Comparison of ENCODE assay signal across 11 cellular contexts in the genomic region with DNA sequence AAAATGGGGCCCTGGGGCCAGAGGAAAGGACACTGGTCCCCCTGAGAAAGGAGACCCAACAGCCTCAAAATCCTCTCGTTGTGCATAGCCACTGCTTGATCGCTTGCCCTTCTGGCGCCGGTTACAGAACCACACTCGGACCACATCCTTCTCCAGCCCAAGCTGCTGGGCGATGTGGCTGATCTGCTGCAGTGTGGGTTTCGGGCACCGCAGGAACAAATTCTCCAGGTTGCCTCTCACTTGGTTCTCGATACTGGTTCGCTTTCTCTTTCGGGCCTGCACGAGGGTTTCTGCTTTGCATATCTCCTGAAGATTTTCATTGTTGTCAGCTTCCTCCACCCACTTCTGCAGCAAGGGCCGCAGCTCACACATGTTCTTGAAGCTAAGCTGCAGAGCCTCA. TPM values are rescaled to one million over a fixed set of nuclear protein-coding genes. Genes with fewer than 3 reads are reported as not detected.
DNase-seq lines count a peak whose midpoint lies in the region; FAIRE-seq and TF ChIP-seq lines count a peak whose summit lies in the region.
"Not testable (repeated sequence)": the region's sequence is repeated elsewhere in the genome, so short reads cannot be mapped to it uniquely, and the experiment has no call there.
"Had no signal": no experiment of that assay in that cellular context is flagged by ENCODE, and none has a peak within 500 bp of the region (broad histone marks: within the 10 kb centered on the region; RNA-seq: fewer than 3 reads in every experiment).

No MANE protein-coding gene starts in this region.

- not testable (repeated sequence) for H3K27ac ChIP-seq in KMS-11

- not testable (repeated sequence) for TF ChIP-seq CTCF in KMS-11 (conservative IDR thresholded peaks at IDR 0.05; ENCODE audit: low read depth, low read length)

- not testable (repeated sequence) for H3K36me3 ChIP-seq in KMS-11 (ENCODE audit: insufficient read depth)

- CTCF ChIA-PET in activated CD4-positive, alpha-beta T cell treated with anti-CD3 and anti-CD28 coated beads, Interleukin-2, amount 10 ng/mL, durations not matched to agents 7 days and 5 days (lab: Charles Lee), result not testable (repeated sequence)

- H3K4me3 ChIP-seq in KMS-11 (IDR thresholded peaks at IDR 0.05; ENCODE audit: insufficient read depth, low read depth, low read length), result not testable (repeated sequence)

- not testable (repeated sequence) for H3K79me2 ChIP-seq in KMS-11 (ENCODE audit: insufficient read depth, low read depth)

- H3K4me1 ChIP-seq in KMS-11 (ENCODE audit: low read depth, poor library complexity, severe bottlenecking), result not testable (repeated sequence)

- not testable (repeated sequence) for H4K20me1 ChIP-seq in KMS-11 (ENCODE audit: insufficient read depth)

- H3K27me3 ChIP-seq in KMS-11 (ENCODE audit: insufficient read depth, low read depth), result not testable (repeated sequence)

- not testable (repeated sequence) for H3K9me3 Mint-ChIP-seq in T-helper 2 cell treated with Interferon-gamma antibody and Interleukin-4, amounts not matched to agents 5 μg/mL and 100 μg/mL, for 36 hours; activated CD4-positive, alpha-beta T cell treated with anti-CD3 and anti-CD28 coated beads, Interleukin-2, amount 10 ng/mL, durations not matched to agents 7 days and 5 days; dendritic cell treated with granulocyte-macrophage colony-stimulating factor and Interleukin-4, amounts not matched to agents 40 ng/mL and 50 ng/mL, for 4 days

- H3K9ac ChIP-seq in KMS-11, result not testable (repeated sequence)

- POLR2A ChIA-PET in activated CD4-positive, alpha-beta T cell treated with anti-CD3 and anti-CD28 coated beads, Interleukin-2, amount 10 ng/mL, durations not matched to agents 7 days and 5 days (lab: Charles Lee), result not testable (repeated sequence)

- peak overlapping the region; percentile 25 for H3K4me2 ChIP-seq in KMS-11

- peak; percentile 91 for FAIRE-seq in GM19239 (lab: Jason Lieb, UNC)

- H2AFZ ChIP-seq in KMS-11 (ENCODE audit: low read depth), result not testable (repeated sequence)

- H3K4me3 Mint-ChIP-seq in T-helper 2 cell treated with Interferon-gamma antibody and Interleukin-4, amounts not matched to agents 5 μg/mL and 100 μg/mL, for 36 hours; activated CD4-positive, alpha-beta T cell treated with anti-CD3 and anti-CD28 coated beads, Interleukin-2, amount 10 ng/mL, durations not matched to agents 7 days and 5 days; dendritic cell treated with granulocyte-macrophage colony-stimulating factor and Interleukin-4, amounts not matched to agents 40 ng/mL and 50 ng/mL, for 4 days: not testable (repeated sequence)

- not testable (repeated sequence) for H3K27me3 Mint-ChIP-seq in T-helper 2 cell treated with Interferon-gamma antibody and Interleukin-4, amounts not matched to agents 5 μg/mL and 100 μg/mL, for 36 hours (ENCODE audit: low read depth); activated CD4-positive, alpha-beta T cell treated with anti-CD3 and anti-CD28 coated beads, Interleukin-2, amount 10 ng/mL, durations not matched to agents 7 days and 5 days; dendritic cell treated with granulocyte-macrophage colony-stimulating factor and Interleukin-4, amounts not matched to agents 40 ng/mL and 50 ng/mL, for 4 days

- not testable (repeated sequence) for H3K36me3 Mint-ChIP-seq in T-helper 2 cell treated with Interferon-gamma antibody and Interleukin-4, amounts not matched to agents 5 μg/mL and 100 μg/mL, for 36 hours (ENCODE audit: low read depth); activated CD4-positive, alpha-beta T cell treated with anti-CD3 and anti-CD28 coated beads, Interleukin-2, amount 10 ng/mL, durations not matched to agents 7 days and 5 days (ENCODE audit: low read depth)
- peaks cover 100% of the 10 kb centered on the region for H3K36me3 Mint-ChIP-seq in dendritic cell treated with granulocyte-macrophage colony-stimulating factor and Interleukin-4, amounts not matched to agents 40 ng/mL and 50 ng/mL, for 4 days (ENCODE audit: low read depth)

- H3K27ac Mint-ChIP-seq in T-helper 2 cell treated with Interferon-gamma antibody and Interleukin-4, amounts not matched to agents 5 μg/mL and 100 μg/mL, for 36 hours, result not testable (repeated sequence)
- H3K27ac Mint-ChIP-seq in activated CD4-positive, alpha-beta T cell treated with anti-CD3 and anti-CD28 coated beads, Interleukin-2, amount 10 ng/mL, durations not matched to agents 7 days and 5 days, result peak overlapping the region; percentile 51
- H3K27ac Mint-ChIP-seq in dendritic cell treated with granulocyte-macrophage colony-stimulating factor and Interleukin-4, amounts not matched to agents 40 ng/mL and 50 ng/mL, for 4 days, result peak overlapping the region; percentile 59

- DNase-seq in GM19239 (ENCODE audit: insufficient read length, low spot score), result not testable (repeated sequence)
- peak; percentile 44 to 66 for DNase-seq in NCI-H526 (lab: John Stamatoyannopoulos, UW)
- peak; percentile 5 for DNase-seq in T-helper 2 cell treated with Interferon-gamma antibody and Interleukin-4, amounts not matched to agents 5 μg/mL and 100 μg/mL, for 36 hours (ENCODE audit: low spot score)
- DNase-seq in activated CD4-positive, alpha-beta T cell treated with anti-CD3 and anti-CD28 coated beads, Interleukin-2, amount 10 ng/mL, durations not matched to agents 7 days and 5 days, result peak; percentile 14
- peak; percentile 6 for DNase-seq in stimulated activated CD4-positive, alpha-beta T cell treated with anti-CD3 and anti-CD28 coated beads, Interleukin-15, amount 100 ng/mL, for 24 hours

- intact Hi-C loops in dendritic cell treated with granulocyte-macrophage colony-stimulating factor and Interleukin-4, amounts not matched to agents 40 ng/mL and 50 ng/mL, for 4 days (cut with micrococcal nuclease), result not testable (repeated sequence)

- not testable (repeated sequence) for H3K4me1 Mint-ChIP-seq in T-helper 2 cell treated with Interferon-gamma antibody and Interleukin-4, amounts not matched to agents 5 μg/mL and 100 μg/mL, for 36 hours (ENCODE audit: low read depth); activated CD4-positive, alpha-beta T cell treated with anti-CD3 and anti-CD28 coated beads, Interleukin-2, amount 10 ng/mL, durations not matched to agents 7 days and 5 days
- peaks cover 81% of the 10 kb centered on the region for H3K4me1 Mint-ChIP-seq in dendritic cell treated with granulocyte-macrophage colony-stimulating factor and Interleukin-4, amounts not matched to agents 40 ng/mL and 50 ng/mL, for 4 days (ENCODE audit: low read depth)

RNA-seq across cellular contexts. Expression of a gene that starts 10.5 kb away (rescaled TPM):
- under 1 TPM in 1 of 2 experiments, not detected in 1; 0.19 TPM for total RNA-seq in activated CD4-positive, alpha-beta T cell treated with anti-CD3 and anti-CD28 coated beads, Interleukin-2, amount 10 ng/mL, durations not matched to agents 7 days and 5 days

RNA-seq across cellular contexts. Expression of a gene that starts 22.9 kb away (rescaled TPM):
- not detected for total RNA-seq in activated CD4-positive, alpha-beta T cell treated with anti-CD3 and anti-CD28 coated beads, Interleukin-2, amount 10 ng/mL, durations not matched to agents 7 days and 5 days
- total RNA-seq: Caco-2; CD4-positive, CD25-positive, alpha-beta regulatory T cell; H9; HT-29 had no signal

RNA-seq across cellular contexts. Expression of a gene that starts 51.8 kb away (rescaled TPM):
- 10 to 100 TPM; 38.0 to 39.4 TPM for total RNA-seq in activated CD4-positive, alpha-beta T cell treated with anti-CD3 and anti-CD28 coated beads, Interleukin-2, amount 10 ng/mL, durations not matched to agents 7 days and 5 days
